Comparison of ENCODE assay signal across 10 cellular contexts in the genomic region with DNA sequence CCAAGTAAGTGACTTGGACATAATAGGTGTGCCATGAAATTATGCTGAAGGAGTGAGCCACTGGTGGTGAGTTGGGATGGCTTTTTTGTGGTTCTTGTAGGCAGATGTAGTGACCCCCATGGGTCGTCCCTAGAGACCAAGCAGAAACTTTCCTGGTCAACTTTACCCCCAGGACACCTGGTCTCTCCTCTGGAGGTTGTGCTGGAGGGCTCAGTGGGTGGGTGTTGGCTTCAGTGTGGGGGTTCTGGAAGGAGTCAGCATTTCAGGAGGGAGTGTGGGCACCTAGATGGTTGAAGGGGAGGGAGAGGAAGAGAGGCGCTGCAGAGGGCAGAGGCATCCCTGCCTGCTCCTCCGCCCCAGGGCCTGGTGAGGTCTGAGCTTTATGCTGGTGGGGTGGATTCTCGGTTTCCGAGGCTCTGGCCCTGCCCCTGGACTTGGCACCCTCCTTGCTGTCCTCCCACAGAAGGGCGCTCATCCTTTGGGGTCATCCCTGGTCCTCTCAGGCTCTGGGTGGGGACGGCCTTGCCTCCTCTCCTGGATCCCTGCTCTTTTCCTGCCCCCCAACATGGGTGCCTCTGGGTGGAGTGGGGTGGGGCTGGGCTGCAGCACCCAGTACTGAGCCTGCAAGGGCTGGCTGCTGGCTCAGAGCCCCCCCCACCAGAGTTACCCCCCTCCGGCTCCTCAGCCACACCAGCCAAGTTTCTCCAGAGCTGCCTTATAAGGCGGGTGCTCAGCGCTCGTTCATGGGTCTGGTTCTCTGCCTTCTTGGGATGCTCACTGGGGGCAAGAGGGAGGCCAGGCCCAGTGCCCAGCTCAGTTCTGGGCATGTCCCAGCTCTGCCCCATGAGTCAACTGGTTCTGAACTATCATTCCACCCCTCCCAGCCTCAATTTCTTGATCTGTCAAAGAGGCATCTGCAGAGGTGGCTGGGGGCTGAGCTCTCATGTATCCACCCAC.
DNase-seq lines count a peak whose midpoint lies in the region; ATAC-seq and TF ChIP-seq lines count a peak whose summit lies in the region.
"Had no signal": no experiment of that assay in that cellular context is flagged by ENCODE, and none has a peak within 500 bp of the region (broad histone marks: within the 10 kb centered on the region; RNA-seq: fewer than 3 reads in every experiment).

No MANE protein-coding gene starts in this region.

- H3K4me3 ChIP-seq in CD4-positive, CD25-positive, alpha-beta regulatory T cell (ENCODE audit: low read depth, low read length) = peak overlapping the region; percentile 91
- no peak overlapping the region for H3K4me3 ChIP-seq in RWPE2 (ENCODE audit: severe bottlenecking)
- H3K4me3 ChIP-seq in endodermal cell (ENCODE audit: low read length) = no peak overlapping the region

- no peaks in the 10 kb centered on the region for H3K9me3 Mint-ChIP-seq in CD4-positive, CD25-positive, alpha-beta regulatory T cell
- no peaks in the 10 kb centered on the region for H3K9me3 Mint-ChIP-seq in endodermal cell
- no peaks in the 10 kb centered on the region for H3K9me3 Mint-ChIP-seq in osteocyte (ENCODE audit: unreplicated experiment)

- peaks cover 6% of the 10 kb centered on the region for H3K27me3 Mint-ChIP-seq in CD4-positive, CD25-positive, alpha-beta regulatory T cell
- H3K27me3 Mint-ChIP-seq in endodermal cell (ENCODE audit: insufficient read depth) (no peaks in the 10 kb centered on the region), osteocyte (ENCODE audit: unreplicated experiment) (no peaks in the 10 kb centered on the region)

- H3K27me3 ChIP-seq in CD4-positive, CD25-positive, alpha-beta regulatory T cell (ENCODE audit: control insufficient read depth, insufficient read depth, low read length) = no peaks in the 10 kb centered on the region
- H3K27me3 ChIP-seq in RWPE2 (ENCODE audit: insufficient read depth, poor library complexity, severe bottlenecking) = no peaks in the 10 kb centered on the region
- H3K27me3 ChIP-seq in endodermal cell (ENCODE audit: control insufficient read depth, insufficient read depth, low read length, poor library complexity, severe bottlenecking) = no peaks in the 10 kb centered on the region

- H3K36me3 Mint-ChIP-seq in CD4-positive, CD25-positive, alpha-beta regulatory T cell = peaks cover 27% of the 10 kb centered on the region
- peaks cover 30% of the 10 kb centered on the region for H3K36me3 Mint-ChIP-seq in endodermal cell (ENCODE audit: low read depth)
- H3K36me3 Mint-ChIP-seq in osteocyte (ENCODE audit: unreplicated experiment) = peaks cover 13% of the 10 kb centered on the region

- H3K4me1 Mint-ChIP-seq in CD4-positive, CD25-positive, alpha-beta regulatory T cell = peaks cover 6 to 93% (median 53%) of the 10 kb centered on the region in 4 donors
- H3K4me1 Mint-ChIP-seq in endodermal cell = peaks cover 9% of the 10 kb centered on the region
- H3K4me1 Mint-ChIP-seq in osteocyte (ENCODE audit: unreplicated experiment) = peaks cover 89% of the 10 kb centered on the region

- peak overlapping the region; percentile 56 to 99 (median 99) for H3K4me3 Mint-ChIP-seq in CD4-positive, CD25-positive, alpha-beta regulatory T cell
- H3K4me3 Mint-ChIP-seq in endodermal cell = no peak overlapping the region
- peak overlapping the region; percentile 51 for H3K4me3 Mint-ChIP-seq in osteocyte (ENCODE audit: unreplicated experiment)

- peak overlapping the region; percentile 93 to 96 (median 95) for H3K27ac Mint-ChIP-seq in CD4-positive, CD25-positive, alpha-beta regulatory T cell
- H3K27ac Mint-ChIP-seq in endodermal cell = peak overlapping the region; percentile 56
- H3K27ac Mint-ChIP-seq in osteocyte (ENCODE audit: unreplicated experiment) = peak overlapping the region; percentile 88

- peaks cover 84% of the 10 kb centered on the region for H3K4me1 ChIP-seq in CD4-positive, CD25-positive, alpha-beta regulatory T cell (ENCODE audit: control insufficient read depth, insufficient read depth, low read length, poor library complexity, severe bottlenecking)
- peaks cover 80% of the 10 kb centered on the region for H3K4me1 ChIP-seq in RWPE2 (ENCODE audit: insufficient read depth, poor library complexity, severe bottlenecking)
- H3K4me1 ChIP-seq in endodermal cell (ENCODE audit: control insufficient read depth, insufficient read depth, low read length) = peaks cover 3% of the 10 kb centered on the region

- H3K9ac ChIP-seq in endodermal cell (ENCODE audit: extremely low read depth, low read length, poor library complexity, severe bottlenecking) = no peak overlapping the region
- H3K9ac ChIP-seq: KMS-11 had no signal

- H3K9me3 ChIP-seq in CD4-positive, CD25-positive, alpha-beta regulatory T cell (ENCODE audit: control insufficient read depth in 2 of 2, low read length in 2 of 2) = no peaks in the 10 kb centered on the region
- H3K9me3 ChIP-seq in RWPE2 (ENCODE audit: severe bottlenecking) (no peaks in the 10 kb centered on the region), endodermal cell (ENCODE audit: control insufficient read depth, low read length) (no peaks in the 10 kb centered on the region)

- 90 to 100% methylated on average over 2 to 10 of the region's 11 CpGs for WGBS in endodermal cell (ENCODE audit: insufficient coverage in 1 of 2, insufficient read length in 1 of 2), 2 experiments

- no peak for ATAC-seq in CD4-positive, CD25-positive, alpha-beta regulatory T cell (ENCODE audit: low read depth in 2 of 2)
- ATAC-seq in RWPE2 (ENCODE audit: low read depth) (peak; percentile 9; the same call in 2 of the 3 replicates), HG02588 (IDR thresholded peaks at IDR 0.05; ENCODE audit: unreplicated experiment) (no peak), HG02840 (IDR thresholded peaks at IDR 0.05; ENCODE audit: low FRiP score, unreplicated experiment) (no peak)

- no peak for DNase-seq in CD4-positive, CD25-positive, alpha-beta regulatory T cell
- DNase-seq in RWPE2 (ENCODE audit: low spot score) (no peak), endodermal cell (no peak), osteocyte (ENCODE audit: extremely low spot score, unreplicated experiment) (no peak), KG1 (lab: John Stamatoyannopoulos, UW) (no peak), NCI-H1092 (lab: John Stamatoyannopoulos, UW) (no peak)
- DNase-seq: NCI-H748 treated with DMSO at 0.1 percent for 48 hours had no signal

- peaks cover 7% of the 10 kb centered on the region for H3K36me3 ChIP-seq in CD4-positive, CD25-positive, alpha-beta regulatory T cell (ENCODE audit: control insufficient read depth, insufficient read depth, low read length)
- H3K36me3 ChIP-seq in RWPE2 (ENCODE audit: low read depth) = peaks cover 27% of the 10 kb centered on the region
- H3K36me3 ChIP-seq in endodermal cell (ENCODE audit: control insufficient read depth, insufficient read depth, low read length) = peaks cover 19% of the 10 kb centered on the region

- TF ChIP-seq CTCF in RWPE2 (IDR thresholded peaks at IDR 0.05; ENCODE audit: poor library complexity, severe bottlenecking) (no peak), endodermal cell (conservative IDR thresholded peaks at IDR 0.05) (no peak), osteocyte (IDR thresholded peaks at IDR 0.05) (no peak)

- H3K27ac ChIP-seq in CD4-positive, CD25-positive, alpha-beta regulatory T cell (ENCODE audit: insufficient read depth, low read length, poor library complexity, severe bottlenecking) = peak overlapping the region; percentile 89
- peak overlapping the region; percentile 72 for H3K27ac ChIP-seq in RWPE2 (ENCODE audit: poor library complexity, severe bottlenecking)
- H3K27ac ChIP-seq in endodermal cell (ENCODE audit: low read depth, low read length) = no peak overlapping the region
- H3K27ac ChIP-seq: KMS-11 had no signal
